In the genomic region with DNA sequence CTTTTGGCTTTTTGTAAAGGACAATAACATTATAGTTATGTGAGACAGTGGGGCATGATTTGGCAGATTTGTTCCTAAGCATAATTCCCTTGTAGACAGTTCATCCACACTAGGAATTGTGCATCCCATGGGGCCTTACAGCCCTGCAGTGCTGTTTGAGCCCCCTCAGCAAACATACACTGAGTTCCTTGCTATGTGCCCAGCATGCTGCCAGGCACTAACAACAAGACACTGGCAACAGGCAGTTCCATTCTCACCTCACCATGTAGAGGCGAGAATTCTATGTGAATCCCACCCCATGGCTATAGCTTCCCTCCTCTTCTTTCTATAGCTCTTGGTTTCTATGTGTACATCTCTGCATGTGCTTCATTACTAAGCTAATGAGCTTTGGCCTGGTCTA, we compare ENCODE assay signal across 13 cellular contexts. TPM values are rescaled to one million over a fixed set of nuclear protein-coding genes. Genes with fewer than 3 reads are reported as not detected.
DNase-seq lines count a peak whose midpoint lies in the region; ATAC-seq and TF ChIP-seq lines count a peak whose summit lies in the region.
"Had no signal": no experiment of that assay in that cellular context is flagged by ENCODE, and none has a peak within 500 bp of the region (broad histone marks: within the 10 kb centered on the region; RNA-seq: fewer than 3 reads in every experiment).

No MANE protein-coding gene starts in this region.

- no peaks in the 10 kb centered on the region for H3K4me1 ChIP-seq in endodermal cell (ENCODE audit: control insufficient read depth, insufficient read depth, low read length)
- H3K4me1 ChIP-seq: BE2C had no signal

- H3K36me3 Mint-ChIP-seq in activated naive CD4-positive, alpha-beta T cell treated with anti-CD3 and anti-CD28 coated beads, Interleukin-2, amount 50 U/mL, for 24 hours = peaks cover 10% of the 10 kb centered on the region
- H3K36me3 Mint-ChIP-seq in endodermal cell (ENCODE audit: low read depth) (peaks cover 31% of the 10 kb centered on the region), type B pancreatic cell (peaks cover 2% of the 10 kb centered on the region)

- H3K4me3 Mint-ChIP-seq in activated naive CD4-positive, alpha-beta T cell treated with anti-CD3 and anti-CD28 coated beads, Interleukin-2, amount 50 U/mL, for 24 hours = peak overlapping the region; percentile 89
- H3K4me3 Mint-ChIP-seq in endodermal cell (peak overlapping the region; percentile 81), type B pancreatic cell (peak overlapping the region; percentile 82)

- peak overlapping the region; percentile 48 for H3K27ac ChIP-seq in SK-N-MC
- H3K27ac ChIP-seq in endodermal cell (ENCODE audit: low read depth, low read length) = no peak overlapping the region

- no peaks in the 10 kb centered on the region for H3K9me3 Mint-ChIP-seq in activated naive CD4-positive, alpha-beta T cell treated with anti-CD3 and anti-CD28 coated beads, Interleukin-2, amount 50 U/mL, for 24 hours
- no peaks in the 10 kb centered on the region for H3K9me3 Mint-ChIP-seq in endodermal cell
- no peaks in the 10 kb centered on the region for H3K9me3 Mint-ChIP-seq in type B pancreatic cell

- TF ChIP-seq CTCF in endodermal cell (conservative IDR thresholded peaks at IDR 0.05) (no peak), type B pancreatic cell (conservative IDR thresholded peaks at IDR 0.05) (no peak)

- ATAC-seq in HG03457 (IDR thresholded peaks at IDR 0.05; ENCODE audit: unreplicated experiment) (no peak), GM18517 (IDR thresholded peaks at IDR 0.05; ENCODE audit: unreplicated experiment) (no peak)
- ATAC-seq: esophagus mucosa had no signal

- H3K27me3 ChIP-seq in endodermal cell (ENCODE audit: control insufficient read depth, insufficient read depth, low read length, poor library complexity, severe bottlenecking) (no peaks in the 10 kb centered on the region), MG63 (no peaks in the 10 kb centered on the region)
- H3K27me3 ChIP-seq: BE2C had no signal

- WGBS in endodermal cell (ENCODE audit: insufficient coverage in 1 of 2, insufficient read length in 1 of 2), 2 experiments = 88 to 100% methylated on average over 1 of the region's 1 CpG

- peak overlapping the region; percentile 97 for H3K27ac Mint-ChIP-seq in activated naive CD4-positive, alpha-beta T cell treated with anti-CD3 and anti-CD28 coated beads, Interleukin-2, amount 50 U/mL, for 24 hours
- H3K27ac Mint-ChIP-seq in endodermal cell (no peak overlapping the region), type B pancreatic cell (peak overlapping the region; percentile 7)

- peaks cover 36% of the 10 kb centered on the region for H3K4me1 Mint-ChIP-seq in activated naive CD4-positive, alpha-beta T cell treated with anti-CD3 and anti-CD28 coated beads, Interleukin-2, amount 50 U/mL, for 24 hours
- peaks cover 13% of the 10 kb centered on the region for H3K4me1 Mint-ChIP-seq in endodermal cell
- peaks cover 29% of the 10 kb centered on the region for H3K4me1 Mint-ChIP-seq in type B pancreatic cell (ENCODE audit: unreplicated experiment)

- H3K9ac ChIP-seq in SK-N-MC (ENCODE audit: insufficient read length) = no peak overlapping the region
- H3K9ac ChIP-seq in endodermal cell (ENCODE audit: extremely low read depth, low read length, poor library complexity, severe bottlenecking) = no peak overlapping the region

- no peaks in the 10 kb centered on the region for H3K27me3 Mint-ChIP-seq in activated naive CD4-positive, alpha-beta T cell treated with anti-CD3 and anti-CD28 coated beads, Interleukin-2, amount 50 U/mL, for 24 hours
- H3K27me3 Mint-ChIP-seq in endodermal cell (ENCODE audit: insufficient read depth) = no peaks in the 10 kb centered on the region
- no peaks in the 10 kb centered on the region for H3K27me3 Mint-ChIP-seq in type B pancreatic cell

- no peak overlapping the region for H3K4me3 ChIP-seq in SK-N-MC
- H3K4me3 ChIP-seq in endodermal cell (ENCODE audit: low read length) = no peak overlapping the region
- no peak overlapping the region for H3K4me3 ChIP-seq in MG63

- H3K9me3 ChIP-seq in SK-N-MC (ENCODE audit: low read depth, low read length) (no peaks in the 10 kb centered on the region), endodermal cell (ENCODE audit: control insufficient read depth, low read length) (no peaks in the 10 kb centered on the region), MG63 (no peaks in the 10 kb centered on the region)
- H3K9me3 ChIP-seq: BE2C had no signal

- H3K36me3 ChIP-seq in SK-N-MC (ENCODE audit: insufficient read depth, low read length) (peaks cover 12% of the 10 kb centered on the region), endodermal cell (ENCODE audit: control insufficient read depth, insufficient read depth, low read length) (peaks cover 51% of the 10 kb centered on the region), MG63 (no peaks in the 10 kb centered on the region; the same call in 1 of the 2 replicates)

- no peak for DNase-seq in activated naive CD4-positive, alpha-beta T cell treated with anti-CD3 and anti-CD28 coated beads, Interleukin-2, amount 50 U/mL, for 16 hours
- DNase-seq in SK-N-MC (ENCODE audit: low read depth, low spot score) (no peak), endodermal cell (no peak), type B pancreatic cell (ENCODE audit: extremely low spot score, unreplicated experiment) (no peak), MG63 (no peak)
- DNase-seq: BE2C; caudate nucleus; NCI-H187; NK-92 treated with Interleukin-12 subunit alpha and Interleukin-12 subunit beta, amount 100 ng/mL, for 24 hours had no signal

RNA-seq across cellular contexts. Expression of a gene that starts 1.9 kb away (rescaled TPM):
- total RNA-seq in endodermal cell = 10 to 100 TPM; 13.0 to 17.0 TPM
- polyA plus RNA-seq in endodermal cell (2013, experiment 1 of 2) = 17.3 TPM
- 15.7 TPM for polyA plus RNA-seq in endodermal cell (2013, experiment 2 of 2)
- total RNA-seq in type B pancreatic cell (ENCODE audit: low replicate concordance) = 14.3 and 16.4 TPM in 2 replicates
- total RNA-seq in MG63 (2014; rRNA removed; shearing (Covaris generic); ENCODE audit: low replicate concordance) = 0.84 and 3.3 TPM in 2 replicates

RNA-seq across cellular contexts. Expression of a gene that starts 6.4 kb away (rescaled TPM):
- total RNA-seq in endodermal cell (10 to 100 TPM; 12.8 to 15.4 TPM), type B pancreatic cell (ENCODE audit: low replicate concordance) (5.6 and 11.1 TPM in 2 replicates)
- polyA plus RNA-seq in endodermal cell (2013, experiment 1 of 2) = 15.2 TPM
- polyA plus RNA-seq in endodermal cell (2013, experiment 2 of 2) = 13.2 TPM
- total RNA-seq in MG63 (2014; rRNA removed; shearing (Covaris generic); ENCODE audit: low replicate concordance) = not detected in 2 replicates

RNA-seq across cellular contexts. Expression of a gene that starts 9.6 kb away (rescaled TPM):
- total RNA-seq in endodermal cell = 100 to 1,000 TPM; 203 to 209 TPM
- polyA plus RNA-seq in endodermal cell (2013, experiment 1 of 2) = 85.8 TPM
- 69.8 TPM for polyA plus RNA-seq in endodermal cell (2013, experiment 2 of 2)
- 156 and 170 TPM in 2 replicates for total RNA-seq in type B pancreatic cell (ENCODE audit: low replicate concordance)
- total RNA-seq in MG63 (2014; rRNA removed; shearing (Covaris generic); ENCODE audit: low replicate concordance) = 0.79 and 9.7 TPM in 2 replicates

RNA-seq across cellular contexts. Expression of a gene that starts 20.6 kb away (rescaled TPM):
- total RNA-seq in endodermal cell (under 1 TPM; 0.18 to 0.91 TPM), type B pancreatic cell (ENCODE audit: low replicate concordance) (0.33 and 8.3 TPM in 2 replicates)
- polyA plus RNA-seq in endodermal cell (2013, experiment 1 of 2) = 13.1 TPM
- 12.8 TPM for polyA plus RNA-seq in endodermal cell (2013, experiment 2 of 2)
- total RNA-seq in MG63 (2014; rRNA removed; shearing (Covaris generic); ENCODE audit: low replicate concordance) = not detected in 2 replicates

Comparison
In these comparisons a context has a peak if more than half of its experiments do, and no peak if none do; other contexts are left out.
1. RNA of a gene that starts 9.6 kb away (total RNA-seq): 203 to 209 TPM in endodermal cell and 156 to 170 TPM in type B pancreatic cell; 0.79 to 9.7 TPM in MG63; every median in the first group is over 10 times any median in the second.
2. Peak in every context shown above with its lines, with median percentiles within 50 percentile points of each other: H3K4me3 Mint-ChIP-seq.